In the genomic region with DNA sequence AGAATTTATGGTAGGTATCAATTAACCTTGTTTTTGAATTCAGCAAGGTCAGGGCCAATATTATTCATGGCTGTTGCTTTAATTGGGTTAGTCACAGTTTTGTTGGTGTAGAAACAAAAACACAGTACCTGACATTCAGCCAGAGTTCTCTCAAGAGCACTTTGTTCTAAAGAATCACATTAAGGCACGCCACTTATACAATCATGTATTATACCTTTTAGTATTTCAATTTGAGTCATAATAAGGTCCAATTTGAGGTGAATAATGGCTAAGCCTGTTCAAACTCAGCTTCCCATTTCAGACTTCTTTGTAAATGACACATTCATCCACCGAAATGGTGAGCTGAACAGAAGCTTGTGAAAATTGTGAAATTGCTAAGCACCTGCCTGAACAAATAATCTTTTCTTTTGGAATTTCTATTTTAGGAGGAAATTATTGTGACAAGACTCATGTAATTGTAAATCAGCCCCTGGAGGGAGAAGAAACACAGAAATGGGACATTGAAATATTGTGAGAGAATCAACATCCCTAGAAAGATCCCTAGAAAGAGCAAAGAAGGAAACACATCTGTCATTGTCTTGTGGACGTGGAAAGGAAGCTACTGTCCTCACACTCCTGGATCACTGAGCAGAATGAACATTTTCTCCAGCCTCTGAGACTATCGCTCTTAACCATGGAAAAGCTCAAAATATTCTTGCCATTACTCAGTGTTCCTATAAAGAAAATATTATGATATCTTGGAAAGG, we compare ENCODE assay signal across 19 cellular contexts. TPM values are rescaled to one million over a fixed set of nuclear protein-coding genes. Genes with fewer than 3 reads are reported as not detected.
DNase-seq lines count a peak whose midpoint lies in the region; ATAC-seq, FAIRE-seq and TF ChIP-seq lines count a peak whose summit lies in the region.
"Had no signal": no experiment of that assay in that cellular context is flagged by ENCODE, and none has a peak within 500 bp of the region (broad histone marks: within the 10 kb centered on the region; RNA-seq: fewer than 3 reads in every experiment).

No MANE protein-coding gene starts in this region.

- BruUV-seq in IMR-90 (replicated peaks; lab: Mats Ljungman, UMichigan), result no TSS peak
- BruUV-seq in PC-9 (replicated peaks; lab: Mats Ljungman, UMichigan), result no TSS peak

- H3K79me2 ChIP-seq in PC-9 (ENCODE audit: low read depth), result no peaks in the 10 kb centered on the region

- H3K9ac ChIP-seq in IMR-90 (ENCODE audit: low read depth, low read length), result no peak overlapping the region
- H3K9ac ChIP-seq in kidney (ENCODE audit: low read length in 2 of 2), result peak overlapping the region in 1 of 2 donors; percentile 47

- peaks cover 6% of the 10 kb centered on the region for H3K4me1 Mint-ChIP-seq in activated CD8-positive, alpha-beta T cell treated with anti-CD3 and anti-CD28 coated beads for 36 hours (ENCODE audit: low read depth)
- H3K4me1 Mint-ChIP-seq in activated CD8-positive, alpha-beta T cell treated with anti-CD3 and anti-CD28 coated beads, Interleukin-2, amount 10 ng/mL, durations not matched to agents 7 days and 5 days (ENCODE audit: low read depth), result no peaks in the 10 kb centered on the region
- H3K4me1 Mint-ChIP-seq: natural killer cell had no signal

- no peak for FAIRE-seq in kidney (lab: Jason Lieb, UNC)

- H3K4me1 ChIP-seq in IMR-90 (ENCODE audit: control insufficient read depth, insufficient read depth, low read length), result no peaks in the 10 kb centered on the region
- peaks cover 0 to 6% of the 10 kb centered on the region in 2 donors for H3K4me1 ChIP-seq in kidney (ENCODE audit: control insufficient read depth in 1 of 2, insufficient read depth in 1 of 2, low read depth in 1 of 2, low read length in 2 of 2)
- H3K4me1 ChIP-seq in PC-9 (replicated peaks; ENCODE audit: insufficient read depth), result no peaks in the 10 kb centered on the region
- H3K4me1 ChIP-seq: spleen, uterus had no signal

- H3K9me3 ChIP-seq in IMR-90 (ENCODE audit: control insufficient read depth, insufficient read depth, low read length) (no peaks in the 10 kb centered on the region), kidney (ENCODE audit: control insufficient read depth in 1 of 2, low read length in 2 of 2) (no peaks in the 10 kb centered on the region), PC-9 (ENCODE audit: insufficient read depth, low read depth) (no peaks in the 10 kb centered on the region)
- H3K9me3 ChIP-seq: spleen, uterus had no signal

- no peak for TF ChIP-seq CTCF in activated CD8-positive, alpha-beta T cell treated with anti-CD3 and anti-CD28 coated beads for 36 hours (IDR thresholded peaks at IDR 0.05)
- TF ChIP-seq CTCF in IMR-90 (conservative IDR thresholded peaks at IDR 0.05; ENCODE audit: low read depth, low read length) (no peak), kidney (IDR thresholded peaks at IDR 0.05; ENCODE audit: borderline replicate concordance, extremely low read depth, insufficient read depth) (no peak), PC-9 (conservative IDR thresholded peaks at IDR 0.05) (no peak)

- H3K23ac ChIP-seq in IMR-90 (ENCODE audit: low read depth, low read length), result no peak overlapping the region

- H3K27ac ChIP-seq in IMR-90 (ENCODE audit: insufficient read depth, low read length) (no peak overlapping the region), kidney (ENCODE audit: low read depth in 2 of 2, low read length in 2 of 2) (peak overlapping the region; percentile 11 to 71), PC-9 (no peak overlapping the region)
- H3K27ac ChIP-seq: spleen, uterus had no signal

- ATAC-seq in activated CD8-positive, alpha-beta T cell treated with anti-CD3 and anti-CD28 coated beads for 36 hours, result peak; percentile 42
- no peak for ATAC-seq in activated CD8-positive, alpha-beta T cell treated with anti-CD3 and anti-CD28 coated beads, Interleukin-2, amount 10 ng/mL, durations not matched to agents 7 days and 5 days
- ATAC-seq in IMR-90 (ENCODE audit: low read depth) (peak; percentile 53; the same call in 1 of the 2 replicates), HG03354 (IDR thresholded peaks at IDR 0.05; ENCODE audit: poor library complexity, severe bottlenecking, unreplicated experiment) (no peak)
- ATAC-seq: natural killer cell; stimulated activated naive B cell treated with anti-CD40 and anti-IgM and Interleukin-4, amounts not matched to agents 10 μg/mL and 1 μg/mL and 100 μg/mL, for 72 hours had no signal

- peak overlapping the region; percentile 46 for H3K27ac Mint-ChIP-seq in activated CD8-positive, alpha-beta T cell treated with anti-CD3 and anti-CD28 coated beads for 36 hours
- no peak overlapping the region for H3K27ac Mint-ChIP-seq in activated CD8-positive, alpha-beta T cell treated with anti-CD3 and anti-CD28 coated beads, Interleukin-2, amount 10 ng/mL, durations not matched to agents 7 days and 5 days
- H3K27ac Mint-ChIP-seq: dendritic cell treated with granulocyte-macrophage colony-stimulating factor and Interleukin-4, amounts not matched to agents 40 ng/mL and 50 ng/mL, for 4 days; natural killer cell; stimulated activated naive B cell treated with anti-CD40 and anti-IgM and Interleukin-4, amounts not matched to agents 10 μg/mL and 1 μg/mL and 100 μg/mL, for 72 hours had no signal

- no peak overlapping the region for H2BK120ac ChIP-seq in IMR-90 (ENCODE audit: low read depth, low read length)

- TF ChIP-seq POLR2A in IMR-90 (IDR thresholded peaks at IDR 0.05; ENCODE audit: low read depth, low read length), result no peak

- H4K20me1 ChIP-seq in IMR-90 (ENCODE audit: insufficient read depth, low read length), result no peaks in the 10 kb centered on the region
- H4K20me1 ChIP-seq in PC-9 (ENCODE audit: insufficient read depth), result no peaks in the 10 kb centered on the region

- in situ Hi-C loops in IMR-90 (cut with MboI; ENCODE audit: low sequenced_read_pairs), result no loop called here

- H3K4me2 ChIP-seq in IMR-90 (ENCODE audit: low read depth, low read length), result no peak overlapping the region
- no peak overlapping the region for H3K4me2 ChIP-seq in PC-9

- POLR2A ChIA-PET in activated CD8-positive, alpha-beta T cell treated with anti-CD3 and anti-CD28 coated beads for 36 hours (lab: Charles Lee), result interaction anchor here (1.0 to 1.7 kb wide), 2 partner anchors 9 to 120 kb away, joined by 4 read pairs; no protein-coding TSS in a partner anchor
- POLR2A ChIA-PET in activated CD8-positive, alpha-beta T cell treated with anti-CD3 and anti-CD28 coated beads, Interleukin-2, amount 10 ng/mL, durations not matched to agents 7 days and 5 days (lab: Charles Lee), result interaction anchor here (0.6 kb wide), 1 partner anchor 75 kb away, joined by 3 read pairs; no protein-coding TSS in a partner anchor
- POLR2A ChIA-PET in IMR-90 (lab: Charles Lee; ENCODE audit: unreplicated experiment), result no interaction called here
- POLR2A ChIA-PET in PC-9 (lab: Charles Lee; ENCODE audit: unreplicated experiment), result no interaction called here

- H2AK5ac ChIP-seq in IMR-90 (ENCODE audit: low read depth, low read length), result no peak overlapping the region

- H2AFZ ChIP-seq in IMR-90 (replicated peaks; ENCODE audit: low read length, poor library complexity), result no peak overlapping the region
- no peak overlapping the region for H2AFZ ChIP-seq in PC-9

- H4K5ac ChIP-seq in IMR-90 (ENCODE audit: low read depth, low read length), result no peak overlapping the region

- no peak overlapping the region for H3K4ac ChIP-seq in IMR-90 (ENCODE audit: low read depth, low read length)

- peaks cover 29% of the 10 kb centered on the region for H3K36me3 Mint-ChIP-seq in activated CD8-positive, alpha-beta T cell treated with anti-CD3 and anti-CD28 coated beads for 36 hours (ENCODE audit: low read depth)
- H3K36me3 Mint-ChIP-seq in activated CD8-positive, alpha-beta T cell treated with anti-CD3 and anti-CD28 coated beads, Interleukin-2, amount 10 ng/mL, durations not matched to agents 7 days and 5 days (ENCODE audit: low read depth), result peaks cover 32% of the 10 kb centered on the region

- no peaks in the 10 kb centered on the region for H3K9me3 Mint-ChIP-seq in activated CD8-positive, alpha-beta T cell treated with anti-CD3 and anti-CD28 coated beads for 36 hours
- no peaks in the 10 kb centered on the region for H3K9me3 Mint-ChIP-seq in activated CD8-positive, alpha-beta T cell treated with anti-CD3 and anti-CD28 coated beads, Interleukin-2, amount 10 ng/mL, durations not matched to agents 7 days and 5 days (ENCODE audit: insufficient read depth)
- H3K9me3 Mint-ChIP-seq: dendritic cell treated with granulocyte-macrophage colony-stimulating factor and Interleukin-4, amounts not matched to agents 40 ng/mL and 50 ng/mL, for 4 days; natural killer cell; stimulated activated naive B cell treated with anti-CD40 and anti-IgM and Interleukin-4, amounts not matched to agents 10 μg/mL and 1 μg/mL and 100 μg/mL, for 72 hours had no signal

- no peak overlapping the region for H4K8ac ChIP-seq in IMR-90 (ENCODE audit: low read depth in 2 of 2, low read length in 2 of 2)

- CTCF ChIA-PET in activated CD8-positive, alpha-beta T cell treated with anti-CD3 and anti-CD28 coated beads for 36 hours (lab: Charles Lee), result interaction anchor here (0.9 to 2.3 kb wide), 4 partner anchors 70 to 130 kb away, joined by 3 to 10 read pairs (median 4); no protein-coding TSS in a partner anchor
- CTCF ChIA-PET in activated CD8-positive, alpha-beta T cell treated with anti-CD3 and anti-CD28 coated beads, Interleukin-2, amount 10 ng/mL, durations not matched to agents 7 days and 5 days (lab: Charles Lee), result interaction anchor here (1.0 to 1.2 kb wide), 2 partner anchors 80 to 81 kb away, joined by 3 to 7 read pairs; no protein-coding TSS in a partner anchor
- CTCF ChIA-PET in IMR-90 (lab: Yijun Ruan, JAX) (no interaction called here), PC-9 (lab: Charles Lee) (no interaction called here)

- H2BK20ac ChIP-seq in IMR-90 (ENCODE audit: low read depth, low read length), result no peak overlapping the region

- H3K14ac ChIP-seq in IMR-90 (replicated peaks; ENCODE audit: low read depth, low read length), result no peak overlapping the region

- intact Hi-C loops in activated CD8-positive, alpha-beta T cell treated with anti-CD3 and anti-CD28 coated beads for 36 hours (cut with micrococcal nuclease), result no loop called here
- intact Hi-C loops in IMR-90 (cut with micrococcal nuclease), result no loop called here
- intact Hi-C loops in kidney (cut with DNase I), result no loop called here
- intact Hi-C loops in PC-9 (cut with micrococcal nuclease; ENCODE audit: unreplicated experiment), result no loop called here

- H2AK9ac ChIP-seq in IMR-90 (replicated peaks; ENCODE audit: low read depth, low read length, poor library complexity), result no peak overlapping the region

- no CpG with 5 or more reads among the region's 4 CpGs for WGBS in IMR-90 (ENCODE audit: extremely low coverage in 2 of 2, insufficient read length in 1 of 2), 2 experiments

- no peak overlapping the region for H2BK15ac ChIP-seq in IMR-90 (ENCODE audit: low read depth, low read length)

- H4K91ac ChIP-seq in IMR-90 (ENCODE audit: insufficient read depth, low read depth, low read length), result no peak overlapping the region

- H2BK5ac ChIP-seq in IMR-90 (ENCODE audit: low read depth, low read length, poor library complexity, severe bottlenecking), result no peak overlapping the region

- no peak for TF ChIP-seq RAD21 in IMR-90 (IDR thresholded peaks at IDR 0.05; ENCODE audit: low read length)

- H3K18ac ChIP-seq in IMR-90 (ENCODE audit: low read depth, low read length), result no peak overlapping the region

- H3F3A ChIP-seq in PC-9 (ENCODE audit: insufficient read depth, low read depth), result no peaks in the 10 kb centered on the region

- dilution Hi-C loops in IMR-90 (cut with HindIII; ENCODE audit: low sequenced_read_pairs, unreplicated experiment), result no loop called here

- H3K9me2 ChIP-seq in PC-9 (ENCODE audit: insufficient read depth), result no peaks in the 10 kb centered on the region

- H3K4me3 ChIP-seq in IMR-90 (ENCODE audit: insufficient read depth, low read depth, low read length) (no peak overlapping the region), kidney (ENCODE audit: low read length in 2 of 2) (no peak overlapping the region), PC-9 (no peak overlapping the region)
- H3K4me3 ChIP-seq: spleen, uterus had no signal

- DNase-seq in activated CD8-positive, alpha-beta T cell treated with anti-CD3 and anti-CD28 coated beads for 36 hours, result no peak
- DNase-seq in activated CD8-positive, alpha-beta T cell treated with anti-CD3 and anti-CD28 coated beads, Interleukin-2, amount 10 ng/mL, durations not matched to agents 7 days and 5 days, result no peak
- DNase-seq in IMR-90 (no peak), NCI-H69 (lab: John Stamatoyannopoulos, UW) (peak; percentile 94), kidney (no peak), PC-9 (no peak)
- DNase-seq in activated naive CD4-positive, alpha-beta T cell (lab: John Stamatoyannopoulos, UW), result no peak
- DNase-seq: activated CD4-positive, alpha-beta T cell treated with anti-CD3 and anti-CD28 coated beads for 48 hours; activated effector memory CD4-positive, alpha-beta T cell treated with Interleukin-2 at 50 U/mL for 16 hours; aorta; natural killer cell; NCI-H1694 treated with DMSO at 0.1 percent for 48 hours; SIG-M5; spleen; stimulated activated naive B cell treated with anti-CD40 and anti-IgM and Interleukin-4, amounts not matched to agents 10 μg/mL and 1 μg/mL and 100 μg/mL, for 72 hours; T-helper 9 cell; uterus had no signal

- peaks cover 3% of the 10 kb centered on the region for H3K9me1 ChIP-seq in IMR-90 (ENCODE audit: insufficient read depth, low read length)

- H3K79me1 ChIP-seq in IMR-90 (ENCODE audit: low read depth in 1 of 2, low read length in 2 of 2), result peaks cover 0 to 5% of the 10 kb centered on the region in 2 experiments; a peak in 1 of 4 replicates

- H3K27me3 Mint-ChIP-seq in activated CD8-positive, alpha-beta T cell treated with anti-CD3 and anti-CD28 coated beads for 36 hours, result no peaks in the 10 kb centered on the region
- H3K27me3 Mint-ChIP-seq in activated CD8-positive, alpha-beta T cell treated with anti-CD3 and anti-CD28 coated beads, Interleukin-2, amount 10 ng/mL, durations not matched to agents 7 days and 5 days (ENCODE audit: low read depth), result no peaks in the 10 kb centered on the region
- H3K27me3 Mint-ChIP-seq: dendritic cell treated with granulocyte-macrophage colony-stimulating factor and Interleukin-4, amounts not matched to agents 40 ng/mL and 50 ng/mL, for 4 days; stimulated activated naive B cell treated with anti-CD40 and anti-IgM and Interleukin-4, amounts not matched to agents 10 μg/mL and 1 μg/mL and 100 μg/mL, for 72 hours had no signal

- H3K56ac ChIP-seq in IMR-90 (ENCODE audit: extremely low read depth, insufficient read depth, low read length), result no peak overlapping the region

- H3K36me3 ChIP-seq in IMR-90 (ENCODE audit: control insufficient read depth, insufficient read depth, low read length) (peaks cover 16% of the 10 kb centered on the region), kidney (ENCODE audit: control insufficient read depth in 1 of 2, insufficient read depth in 2 of 2, low read length in 2 of 2) (peaks cover 10 to 36% of the 10 kb centered on the region in 2 donors), PC-9 (ENCODE audit: low read depth) (peaks cover 40% of the 10 kb centered on the region)
- H3K36me3 ChIP-seq: uterus had no signal

- H3K27me3 ChIP-seq in IMR-90 (ENCODE audit: control insufficient read depth, insufficient read depth, low read length) (no peaks in the 10 kb centered on the region), PC-9 (ENCODE audit: insufficient read depth, low read depth) (no peaks in the 10 kb centered on the region)
- H3K27me3 ChIP-seq: spleen, uterus had no signal

- no peak overlapping the region for H3K4me3 Mint-ChIP-seq in activated CD8-positive, alpha-beta T cell treated with anti-CD3 and anti-CD28 coated beads for 36 hours
- no peak overlapping the region for H3K4me3 Mint-ChIP-seq in activated CD8-positive, alpha-beta T cell treated with anti-CD3 and anti-CD28 coated beads, Interleukin-2, amount 10 ng/mL, durations not matched to agents 7 days and 5 days
- H3K4me3 Mint-ChIP-seq: dendritic cell treated with granulocyte-macrophage colony-stimulating factor and Interleukin-4, amounts not matched to agents 40 ng/mL and 50 ng/mL, for 4 days; natural killer cell; stimulated activated naive B cell treated with anti-CD40 and anti-IgM and Interleukin-4, amounts not matched to agents 10 μg/mL and 1 μg/mL and 100 μg/mL, for 72 hours had no signal

RNA-seq across cellular contexts. Expression of a gene that starts 29.3 kb away (rescaled TPM):
- total RNA-seq in activated CD8-positive, alpha-beta T cell treated with anti-CD3 and anti-CD28 coated beads for 36 hours, result 10 to 100 TPM; 41.2 to 43.3 TPM
- total RNA-seq in activated CD8-positive, alpha-beta T cell treated with anti-CD3 and anti-CD28 coated beads, Interleukin-2, amount 10 ng/mL, durations not matched to agents 7 days and 5 days, result 10 to 100 TPM; 25.0 to 27.9 TPM
- total RNA-seq in IMR-90 (2012; rRNA removed) (26.7 and 27.8 TPM in 2 replicates), kidney (26.7 TPM), PC-9 (2021) (28.3 and 33.1 TPM in 2 replicates)
- polyA plus RNA-seq in IMR-90 (2012; rRNA removed) (15.1 and 17.2 TPM in 2 replicates), kidney (ENCODE audit: insufficient read depth, low read depth, low replicate concordance) (19.8 TPM)
- polyA plus RNA-seq in IMR-90 (2012; cell fraction: cytosol; rRNA removed), result 5.2 and 6.4 TPM in 2 replicates
- 11.3 and 26.8 TPM in 2 replicates for polyA plus RNA-seq in IMR-90 (2012; cell fraction: nucleus; rRNA removed; ENCODE audit: low replicate concordance)

Comparison
In these comparisons a context has a peak if more than half of its experiments do, and no peak if none do; other contexts are left out.
1. ATAC-seq: peak in activated CD8-positive, alpha-beta T cell treated with anti-CD3 and anti-CD28 coated beads for 36 hours (single experiment) and IMR-90 (single experiment); none in activated CD8-positive, alpha-beta T cell treated with anti-CD3 and anti-CD28 coated beads, Interleukin-2, amount 10 ng/mL, durations not matched to agents 7 days and 5 days (single experiment) and HG03354 (single experiment).
2. H3K27ac ChIP-seq: peak in kidney (2 of 2); none in IMR-90 (single experiment) and PC-9 (single experiment).
3. CTCF ChIA-PET loops: an anchor here in activated CD8-positive, alpha-beta T cell treated with anti-CD3 and anti-CD28 coated beads for 36 hours (0.9 to 2.3 kb wide) and activated CD8-positive, alpha-beta T cell treated with anti-CD3 and anti-CD28 coated beads, Interleukin-2, amount 10 ng/mL, durations not matched to agents 7 days and 5 days (1.0 to 1.2 kb wide); none called in IMR-90 and PC-9.
4. POLR2A ChIA-PET loops: an anchor here in activated CD8-positive, alpha-beta T cell treated with anti-CD3 and anti-CD28 coated beads for 36 hours (1.0 to 1.7 kb wide) and activated CD8-positive, alpha-beta T cell treated with anti-CD3 and anti-CD28 coated beads, Interleukin-2, amount 10 ng/mL, durations not matched to agents 7 days and 5 days (0.6 kb wide); none called in IMR-90 and PC-9.